23 cellular contexts compared by ENCODE assay signal in the genomic region with DNA sequence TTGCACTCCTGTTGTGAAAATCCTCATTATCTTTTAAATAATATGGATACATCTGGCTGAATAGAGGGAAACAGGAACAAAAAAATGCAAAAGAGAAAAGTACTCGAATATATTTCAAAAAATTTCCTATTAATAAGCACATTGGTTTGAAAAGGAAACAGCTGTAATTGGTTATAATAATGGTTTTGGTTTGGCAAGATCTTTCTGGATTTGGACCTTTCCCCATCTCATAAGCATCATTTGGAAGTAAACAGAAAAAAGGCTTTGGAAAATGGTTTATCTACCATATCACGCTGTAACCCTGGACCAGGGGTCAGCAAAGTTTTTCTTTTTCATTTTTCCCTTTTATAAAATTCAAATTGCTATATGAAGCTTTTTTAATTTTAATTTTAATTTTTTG.
"Had no signal": no experiment of that assay in that cellular context is flagged by ENCODE, and none has a peak within 500 bp of the region (broad histone marks: within the 10 kb centered on the region; RNA-seq: fewer than 3 reads in every experiment).

No MANE protein-coding gene starts in this region.

- H3K9me3 Mint-ChIP-seq: activated B cell treated with CpG ODN at 0.5 μM for 24 hours; activated naive CD8-positive, alpha-beta T cell treated with anti-CD3 and anti-CD28 coated beads, Interleukin-2, amount 50 U/mL, for 24 hours; activated T-cell treated with anti-CD3 and anti-CD28 coated beads, Interleukin-2, amount 50 U/mL, for 4 hours; natural killer cell treated with Interleukin-12 subunit alpha and Interleukin-12 subunit beta and Interleukin-15 and Interleukin-18, amount 100 ng/mL, for 72 hours had no signal

- H3K27me3 Mint-ChIP-seq: activated B cell treated with CpG ODN at 0.5 μM for 24 hours; activated CD4-positive, alpha-beta T cell treated with anti-CD3 and anti-CD28 coated beads for 36 hours had no signal

- H3K36me3 ChIP-seq: left ventricle myocardium inferior, sigmoid colon, upper lobe of left lung had no signal

- H3K27ac ChIP-seq: epithelial cell of prostate, left ventricle myocardium inferior, sigmoid colon, upper lobe of left lung had no signal

- H3K4me3 ChIP-seq: left ventricle myocardium inferior, sigmoid colon, upper lobe of left lung had no signal

- H3K36me3 Mint-ChIP-seq: natural killer cell treated with Interleukin-12 subunit alpha and Interleukin-12 subunit beta and Interleukin-15 and Interleukin-18, amount 100 ng/mL, for 72 hours had no signal

- DNase-seq: activated B cell treated with CpG ODN at 0.5 μM for 24 hours; activated CD4-positive, alpha-beta T cell treated with anti-CD3 and anti-CD28 coated beads, Interleukin-2, amount 50 U/mL, for 4 hours; activated CD8-positive, alpha-beta memory T cell treated with anti-CD3 and anti-CD28 coated beads for 24 hours; activated CD8-positive, alpha-beta memory T cell treated with anti-CD3 and anti-CD28 coated beads, Interleukin-2, amount 50 U/mL, for 4 hours; activated gamma-delta T cell; activated naive CD4-positive, alpha-beta T cell treated with anti-CD3 and anti-CD28 coated beads, Interleukin-2, amount 50 U/mL, for 16 hours; activated naive CD8-positive, alpha-beta T cell treated with anti-CD3 and anti-CD28 coated beads, Interleukin-2, amount 50 U/mL, for 24 hours; activated T-cell treated with anti-CD3 and anti-CD28 coated beads, Interleukin-2, amount 50 U/mL, for 4 hours; cortex of kidney; foreskin melanocyte; hippocampal formation; left ventricle myocardium inferior; midbrain; retina; sigmoid colon; stimulated activated CD4-positive, alpha-beta T cell treated with anti-CD3 and anti-CD28 coated beads, Interleukin-4, amount 100 ng/mL, for 1 hour; stimulated activated naive CD8-positive, alpha-beta T cell treated with anti-CD3 and anti-CD28 coated beads, Interleukin-15, Interleukin-2, amounts not matched to agents 100 U/mL and 50 U/mL, for 24 hours; T1000; upper lobe of left lung had no signal

- H3K27ac Mint-ChIP-seq: progenitor cell of endocrine pancreas had no signal

- H3K27me3 ChIP-seq: sigmoid colon, upper lobe of left lung had no signal

- H3K9me3 ChIP-seq: left ventricle myocardium inferior, sigmoid colon, upper lobe of left lung had no signal
